ENCODE assay signal across 8 cellular contexts in the genomic region with DNA sequence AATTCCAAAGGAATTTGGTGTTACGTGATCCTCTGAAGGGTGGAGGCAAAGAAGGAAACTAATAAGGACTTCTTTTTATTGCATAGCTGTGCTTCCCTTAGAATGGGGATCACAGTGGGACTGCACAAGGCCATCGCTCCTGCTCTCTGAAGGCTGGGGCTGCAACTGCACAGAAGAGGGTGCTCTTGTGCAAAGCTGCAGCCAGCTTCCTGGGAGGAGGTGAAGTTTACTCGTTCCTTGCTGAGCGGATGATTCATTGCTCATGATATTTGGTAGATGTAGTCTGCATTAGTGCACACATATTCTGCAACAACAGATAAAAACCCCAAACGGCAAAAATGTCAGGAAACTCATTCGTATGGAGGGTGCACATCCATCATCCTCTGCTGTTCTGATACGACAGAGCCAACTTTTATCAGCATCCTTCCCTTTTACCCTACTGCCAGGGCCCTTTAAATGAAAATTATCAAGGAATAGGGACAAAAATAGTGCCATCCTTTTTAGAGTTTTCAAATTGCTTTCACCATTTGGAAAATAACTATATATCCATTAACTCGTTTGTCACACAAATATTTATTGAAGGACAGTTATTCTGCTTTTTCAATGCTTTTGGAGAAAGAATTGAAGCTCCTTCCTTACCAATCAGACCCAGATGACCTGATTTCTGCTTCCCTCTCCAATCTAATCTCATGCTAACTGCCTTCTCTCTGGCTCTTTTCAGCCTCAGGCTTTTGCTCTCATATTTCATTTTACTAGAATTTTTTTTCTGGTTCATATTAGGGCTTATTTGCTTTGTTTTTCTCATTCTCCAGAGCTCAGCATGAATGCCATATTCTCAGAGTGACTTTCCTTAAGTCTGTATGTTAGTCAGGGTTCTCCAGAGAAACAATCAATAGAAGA.
DNase-seq lines count a peak whose midpoint lies in the region; ATAC-seq and TF ChIP-seq lines count a peak whose summit lies in the region.

No MANE protein-coding gene starts in this region.

- ATAC-seq in Right ventricle myocardium inferior, result peak; percentile 85
- ATAC-seq in HG02870 (IDR thresholded peaks at IDR 0.05; ENCODE audit: unreplicated experiment), result peak; percentile 87

- TF ChIP-seq CTCF in colonic mucosa (IDR thresholded peaks at IDR 0.05), result peak; percentile 36

- H3K9ac ChIP-seq in colonic mucosa (ENCODE audit: low read depth in 2 of 2, low read length in 2 of 2), result no peak overlapping the region

- no peaks in the 10 kb centered on the region for H3K9me3 ChIP-seq in colonic mucosa

- intact Hi-C loops in Right ventricle myocardium inferior (cut with DNase I) (loop anchor here (2.0 to 5.0 kb wide), 2 partner anchors 694 to 977 kb away; no protein-coding TSS in a partner anchor), cardiac septum (cut with DNase I) (loop anchor here (10.0 kb wide), 1 partner anchor 977 kb away; no protein-coding TSS in a partner anchor), colonic mucosa (cut with DNase I) (no loop called here)

- H3K36me3 ChIP-seq in colonic mucosa, result no peaks in the 10 kb centered on the region

- H3K27ac ChIP-seq in colonic mucosa, result no peak overlapping the region

- H3K4me1 ChIP-seq in colonic mucosa, result no peaks in the 10 kb centered on the region

- no peaks in the 10 kb centered on the region for H3K27me3 ChIP-seq in colonic mucosa

- H3K4me3 ChIP-seq in colonic mucosa, result no peak overlapping the region

- DNase-seq in Right ventricle myocardium inferior (ENCODE audit: missing footprints) (no peak), cardiac septum (ENCODE audit: low spot score) (no peak), NCI-H226 (peak; percentile 74), colonic mucosa (peak; percentile 28), medulla oblongata (ENCODE audit: extremely low spot score) (peak; percentile 73)
- peak; percentile 45 to 56 for DNase-seq in activated CD4-positive, alpha-beta T cell treated with anti-CD3 and anti-CD28 coated beads for 4 hours
- peak; percentile 21 to 29 for DNase-seq in stimulated activated CD8-positive, alpha-beta memory T cell treated with anti-CD3 and anti-CD28 coated beads, Interleukin-15, amount 100 ng/mL, for 48 hours (ENCODE audit: low read depth in 2 of 2)

Comparison
In these comparisons a context has a peak if more than half of its experiments do, and no peak if none do; other contexts are left out.
1. DNase-seq: peak in NCI-H226 (single experiment), activated CD4-positive, alpha-beta T cell treated with anti-CD3 and anti-CD28 coated beads for 4 hours (2 of 2), colonic mucosa (single experiment), medulla oblongata (single experiment) and stimulated activated CD8-positive, alpha-beta memory T cell treated with anti-CD3 and anti-CD28 coated beads, Interleukin-15, amount 100 ng/mL, for 48 hours (2 of 2); none in Right ventricle myocardium inferior (single experiment) and cardiac septum (single experiment).